ENCODE assay signal across 8 cellular contexts in the genomic region with DNA sequence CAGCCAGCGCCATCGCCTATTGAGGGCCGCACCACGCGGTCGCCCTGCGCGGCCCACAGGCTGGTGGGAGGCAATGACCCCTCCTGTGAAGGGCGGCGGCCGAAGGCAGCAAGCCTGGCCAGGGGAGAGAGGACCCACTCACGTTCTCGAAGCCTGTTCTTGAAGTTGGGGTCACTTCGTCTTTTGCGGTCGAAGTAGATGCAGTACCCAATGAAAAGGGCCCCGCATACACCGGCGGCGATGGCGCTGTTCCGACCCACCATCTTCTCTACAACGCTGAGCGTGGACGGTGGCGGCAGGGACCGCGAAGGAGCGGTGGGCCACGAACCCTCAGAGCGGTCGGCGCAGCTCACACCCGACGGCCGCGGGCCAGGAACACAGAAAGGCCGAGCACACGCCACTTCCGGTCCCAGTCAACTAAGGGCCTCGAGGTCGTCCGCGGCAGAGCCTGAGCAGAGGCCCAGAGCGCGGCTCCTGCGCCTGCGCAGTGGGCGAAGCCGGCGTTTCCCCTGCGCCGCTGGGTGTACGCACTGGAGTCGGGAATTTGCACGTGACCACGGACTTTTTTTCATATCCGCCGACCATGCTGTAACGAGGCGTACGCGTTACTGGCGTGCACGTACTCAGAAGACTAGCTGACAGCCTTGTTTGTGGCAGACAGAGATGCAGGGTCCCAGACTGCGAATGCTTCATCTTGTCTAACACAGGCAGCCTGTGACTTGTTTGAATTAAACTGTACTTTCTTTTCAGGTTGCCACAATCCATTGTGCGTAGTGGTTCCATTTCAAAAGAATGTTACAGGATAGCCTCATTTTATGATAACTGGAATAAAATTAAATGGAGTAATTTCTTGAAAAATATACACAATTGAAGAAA. TPM values are rescaled to one million over a fixed set of nuclear protein-coding genes. Genes with fewer than 3 reads are reported as not detected.
DNase-seq lines count a peak whose midpoint lies in the region; ATAC-seq, FAIRE-seq and TF ChIP-seq lines count a peak whose summit lies in the region.

TOMM20 (minus strand) TSS at position 385 of the 876 bp plus-strand sequence; CDS start at position 263, 122 bp downstream.

- H3K9ac ChIP-seq in HUES64 (ENCODE audit: low read depth, low read length) (peak within 1 kb of the TSS; percentile 97), OCI-LY1 (ENCODE audit: low read length) (peak within 1 kb of the TSS; percentile 99), endothelial cell of umbilical vein (replicated peaks; ENCODE audit: extremely low read depth, insufficient read depth, low read length) (peak within 1 kb of the TSS; percentile 89)

- no peaks in the 10 kb centered on the region for H3K9me1 ChIP-seq in endothelial cell of umbilical vein (replicated peaks; ENCODE audit: control insufficient read depth, extremely low read depth, insufficient read depth, low read length)

- DNase-seq in D341Med (ENCODE audit: low spot score) = peak; percentile 99
- peak; percentile 91 for DNase-seq in activated CD8-positive, alpha-beta memory T cell treated with anti-CD3 and anti-CD28 coated beads, Interleukin-2, amount 50 U/mL, for 4 hours
- DNase-seq in endothelial cell of umbilical vein (ENCODE audit: low read depth, low spot score) = peak; percentile 99
- peak; percentile 98 for DNase-seq in middle frontal gyrus (ENCODE audit: extremely low spot score, low spot score)
- peak; percentile 89 for DNase-seq in stimulated activated CD8-positive, alpha-beta memory T cell treated with anti-CD3 and anti-CD28 coated beads, Interleukin-2, amount 100 ng/mL, for 48 hours (ENCODE audit: low read depth in 2 of 2)

- 2% methylated on average over 67 of the region's 67 CpGs for WGBS in HUES64

- TF ChIP-seq CTCF in OCI-LY1 (IDR thresholded peaks at IDR 0.05; ENCODE audit: low read length) = no peak
- no peak for TF ChIP-seq CTCF in endothelial cell of umbilical vein (IDR thresholded peaks at IDR 0.05; ENCODE audit: extremely low read depth in 1 of 2, insufficient read depth in 1 of 2, low read depth in 1 of 2, low read length in 2 of 2)

- no peaks in the 10 kb centered on the region for H3F3A ChIP-seq in OCI-LY1 (ENCODE audit: insufficient read depth, low read length)

- H2AFZ ChIP-seq in OCI-LY1 (ENCODE audit: low read length) (peak within 1 kb of the TSS; percentile 85), endothelial cell of umbilical vein (ENCODE audit: low read depth, low read length) (peak within 1 kb of the TSS; percentile 56)

- H3K4me2 ChIP-seq in OCI-LY1 (ENCODE audit: low read length) (peak within 1 kb of the TSS; percentile 83), endothelial cell of umbilical vein (ENCODE audit: insufficient read depth, low read length) (peak within 1 kb of the TSS; percentile 94)

- H3K27ac ChIP-seq in HUES64 (ENCODE audit: low read depth, low read length) (peak within 1 kb of the TSS; percentile 94), OCI-LY1 (ENCODE audit: low read depth, low read length, poor library complexity, severe bottlenecking) (peak within 1 kb of the TSS; percentile 86), endothelial cell of umbilical vein (ENCODE audit: insufficient read depth, low read depth, low read length) (peak within 1 kb of the TSS; percentile 70)

- H3K27me3 ChIP-seq in HUES64 (ENCODE audit: insufficient read depth, low read length) (no peaks in the 10 kb centered on the region), OCI-LY1 (ENCODE audit: insufficient read depth, low read length) (no peaks in the 10 kb centered on the region), endothelial cell of umbilical vein (ENCODE audit: control insufficient read depth in 2 of 2, insufficient read depth in 2 of 2, low read length in 2 of 2) (no peaks in the 10 kb centered on the region)

- peak; percentile 96 for TF ChIP-seq POLR2A in endothelial cell of umbilical vein (IDR thresholded peaks at IDR 0.05; ENCODE audit: low read depth, low read length)

- CTCF ChIA-PET in endothelial cell of umbilical vein (lab: Charles Lee) = interaction anchor here (2.2 kb wide), 1 partner anchor 287 kb away, joined by 6 read pairs; no protein-coding TSS in a partner anchor

- H3K4me1 ChIP-seq in HUES64 (ENCODE audit: insufficient read depth, low read length) (peaks cover 5% of the 10 kb centered on the region; the same call in 1 of the 2 replicates), OCI-LY1 (ENCODE audit: insufficient read depth, low read length, severe bottlenecking) (peaks cover 27% of the 10 kb centered on the region), endothelial cell of umbilical vein (ENCODE audit: control insufficient read depth, extremely low read depth, insufficient read depth, low read length) (peaks cover 12% of the 10 kb centered on the region)

- no peaks in the 10 kb centered on the region for H3K9me2 ChIP-seq in OCI-LY1 (ENCODE audit: low read depth, low read length)

- H3K4me3 ChIP-seq in HUES64 (ENCODE audit: low read length) = peak within 1 kb of the TSS; percentile 78
- H3K4me3 ChIP-seq in OCI-LY1 (ENCODE audit: low read depth, low read length, poor library complexity, severe bottlenecking) = peak within 1 kb of the TSS; percentile 96
- peak within 1 kb of the TSS; percentile 79 to 99 (median 93) for H3K4me3 ChIP-seq in endothelial cell of umbilical vein (replicated peaks in 1 of 3; ENCODE audit: insufficient read depth in 1 of 3, low read depth in 1 of 3, low read length in 3 of 3)

- H4K20me1 ChIP-seq in OCI-LY1 (ENCODE audit: insufficient read depth, low read length) (no peaks in the 10 kb centered on the region), endothelial cell of umbilical vein (replicated peaks; ENCODE audit: control insufficient read depth, extremely low read depth, insufficient read depth, low read length) (peaks cover 2% of the 10 kb centered on the region)

- dilution Hi-C loops in endothelial cell of umbilical vein (cut with MboI; ENCODE audit: extremely low pct_ligation_motif_present, low sequenced_read_pairs) = no loop called here

- TSS peak; percentile 98 for BruUV-seq in endothelial cell of umbilical vein (replicated peaks; lab: Mats Ljungman, UMichigan)

- H3K79me2 ChIP-seq in OCI-LY1 (ENCODE audit: insufficient read depth, low read length) = peaks cover 49% of the 10 kb centered on the region
- peaks cover 50% of the 10 kb centered on the region for H3K79me2 ChIP-seq in endothelial cell of umbilical vein (ENCODE audit: control insufficient read depth, insufficient read depth, low read length)

- POLR2A ChIA-PET in endothelial cell of umbilical vein (lab: Charles Lee) = interaction anchor here (1.0 kb wide), 1 partner anchor 31 kb away, joined by 4 read pairs; no protein-coding TSS in a partner anchor

- H3K9me3 ChIP-seq in HUES64 (ENCODE audit: insufficient read depth, low read depth, low read length) (no peaks in the 10 kb centered on the region), OCI-LY1 (ENCODE audit: low read length) (no peaks in the 10 kb centered on the region), endothelial cell of umbilical vein (replicated peaks; ENCODE audit: control insufficient read depth, insufficient read depth, low read length) (no peaks in the 10 kb centered on the region)

- FAIRE-seq in endothelial cell of umbilical vein (lab: Jason Lieb, UNC) = peak; percentile 91

- intact Hi-C loops in endothelial cell of umbilical vein (cut with micrococcal nuclease) = loop anchor here (1.0 kb wide), 2 partner anchors 200 to 376 kb away; partner anchors contain the start of genes ARID4B, B3GALNT2 and GGPS1

- H3K36me3 ChIP-seq in HUES64 (ENCODE audit: insufficient read depth, low read length) = peaks cover 54% of the 10 kb centered on the region
- peaks cover 65% of the 10 kb centered on the region for H3K36me3 ChIP-seq in OCI-LY1 (ENCODE audit: insufficient read depth, low read length)
- peaks cover 2 to 4% of the 10 kb centered on the region in 2 experiments for H3K36me3 ChIP-seq in endothelial cell of umbilical vein (ENCODE audit: control insufficient read depth in 2 of 2, extremely low read depth in 1 of 2, insufficient read depth in 2 of 2, low read length in 2 of 2)

- ATAC-seq in GM21447 (IDR thresholded peaks at IDR 0.05; ENCODE audit: unreplicated experiment) = peak; percentile 87

TF ChIP-seq in endothelial cell of umbilical vein, 7 proteins besides CTCF, POLR2A, EP300 and RAD21:
- TF ChIP-seq POLR2AphosphoS5 (IDR thresholded peaks at IDR 0.05; ENCODE audit: insufficient read depth, low read depth, low read length) = peak; percentile 99
- TF ChIP-seq, protein P1, sequence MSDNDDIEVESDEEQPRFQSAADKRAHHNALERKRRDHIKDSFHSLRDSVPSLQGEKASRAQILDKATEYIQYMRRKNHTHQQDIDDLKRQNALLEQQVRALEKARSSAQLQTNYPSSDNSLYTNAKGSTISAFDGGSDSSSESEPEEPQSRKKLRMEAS (IDR thresholded peaks at IDR 0.05; ENCODE audit: insufficient read depth, insufficient read length) = peak; percentile 95
- TF ChIP-seq FOS (IDR thresholded peaks at IDR 0.05; ENCODE audit: borderline replicate concordance, insufficient read depth, low read length) = no peak
- TF ChIP-seq EZH2 (IDR thresholded peaks at IDR 0.05; ENCODE audit: borderline replicate concordance, low read depth, low read length, severe bottlenecking) = no peak
- TF ChIP-seq JUN (IDR thresholded peaks at IDR 0.05; ENCODE audit: borderline replicate concordance, insufficient read depth, insufficient read length, low read depth) = no peak
- peak; percentile 70 for TF ChIP-seq MYC (IDR thresholded peaks at IDR 0.05; ENCODE audit: low read depth, low read length)
- no peak for TF ChIP-seq GATA2 (IDR thresholded peaks at IDR 0.05; ENCODE audit: insufficient read depth, insufficient read length, low read depth, low read length)
TF ChIP-seq in endothelial cell of umbilical vein: peak in this region for 3.

RNA-seq across cellular contexts. Expression of gene TOMM20, which starts in this region (rescaled TPM):
- 146 TPM for polyA plus RNA-seq in HUES64 (2013, experiment 1 of 2)
- polyA plus RNA-seq in HUES64 (2013, experiment 2 of 2) = 160 TPM
- total RNA-seq in endothelial cell of umbilical vein = 98.4 and 108 TPM in 2 replicates
- polyA plus RNA-seq in endothelial cell of umbilical vein = 31.8 and 42.5 TPM in 2 replicates
- 59.4 and 65.2 TPM in 2 replicates for polyA plus RNA-seq in endothelial cell of umbilical vein (2011; cell fraction: cytosol; rRNA removed)
- polyA plus RNA-seq in endothelial cell of umbilical vein (2011; cell fraction: nucleus; rRNA removed) = 27.6 and 30.6 TPM in 2 replicates
- polyA plus RNA-seq in endothelial cell of umbilical vein (2012) = 84.6 and 120 TPM in 2 replicates
- 44.9 and 49.6 TPM in 2 replicates for polyA minus RNA-seq in endothelial cell of umbilical vein
- polyA minus RNA-seq in endothelial cell of umbilical vein (2011; cell fraction: cytosol; rRNA and poly(A)+ RNA removed) = 42.7 TPM
- polyA minus RNA-seq in endothelial cell of umbilical vein (2011; cell fraction: nucleus; rRNA and poly(A)+ RNA removed) = 24.0 and 25.6 TPM in 2 replicates

Comparison
In these comparisons a context has a peak if more than half of its experiments do, and no peak if none do; other contexts are left out.
1. Peak in every context shown above with its lines: DNase-seq, ATAC-seq, H3K4me3 ChIP-seq and H3K27ac ChIP-seq.